ENCODE assay signal across 27 cellular contexts in the genomic region with DNA sequence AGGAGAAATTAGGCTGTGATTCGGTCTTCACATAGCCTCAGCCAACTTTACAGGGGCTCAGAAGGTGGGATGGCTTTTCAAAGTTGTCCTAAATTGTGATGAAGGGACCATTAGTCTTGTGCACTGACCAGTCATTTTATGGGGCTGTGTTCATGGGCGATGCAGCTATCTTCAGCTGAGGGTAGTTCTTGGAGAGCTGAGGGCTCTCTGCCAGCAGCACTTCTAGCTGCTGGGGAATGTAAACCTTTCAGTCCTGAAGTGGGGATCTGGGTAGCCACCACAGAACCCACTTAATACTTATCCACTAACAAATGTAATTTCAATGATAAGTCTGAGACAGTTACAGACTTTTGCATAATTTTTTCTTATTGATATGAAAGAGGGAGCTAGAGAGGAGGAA.
DNase-seq lines count a peak whose midpoint lies in the region; ATAC-seq and TF ChIP-seq lines count a peak whose summit lies in the region.
"Had no signal": no experiment of that assay in that cellular context is flagged by ENCODE, and none has a peak within 500 bp of the region (broad histone marks: within the 10 kb centered on the region; RNA-seq: fewer than 3 reads in every experiment).

No MANE protein-coding gene starts in this region.

- no peak overlapping the region for H2BK12ac ChIP-seq in mesenchymal stem cell (ENCODE audit: low read length in 2 of 2)

- H2BK15ac ChIP-seq in mesenchymal stem cell (ENCODE audit: low read depth, poor library complexity, severe bottlenecking), result no peak overlapping the region

- ATAC-seq in thoracic aorta (ENCODE audit: insufficient number of reproducible peaks, low FRiP score, low read depth) (no peak), left colon (no peak), HG02884 (IDR thresholded peaks at IDR 0.05; ENCODE audit: unreplicated experiment) (no peak)
- ATAC-seq: GM12878, PC-3 had no signal

- H2BK5ac ChIP-seq in mesenchymal stem cell (ENCODE audit: low read depth, low read length, poor library complexity, severe bottlenecking), result no peak overlapping the region

- no peak overlapping the region for H3K18ac ChIP-seq in mesenchymal stem cell (ENCODE audit: low read depth in 1 of 2, low read length in 2 of 2)

- no peak overlapping the region for H3K27ac Mint-ChIP-seq in activated naive CD4-positive, alpha-beta T cell treated with anti-CD3 and anti-CD28 coated beads for 36 hours
- no peak overlapping the region for H3K27ac Mint-ChIP-seq in Calu3 (ENCODE audit: unreplicated experiment)
- H3K27ac Mint-ChIP-seq: CD4-positive, alpha-beta T cell; IgD-negative memory B cell had no signal

- H2BK120ac ChIP-seq in mesenchymal stem cell (ENCODE audit: low read depth, low read length), result no peak overlapping the region

- TF ChIP-seq CTCF in coronary artery (IDR thresholded peaks at IDR 0.05) (no peak), thoracic aorta (IDR thresholded peaks at IDR 0.05) (no peak), Calu3 (IDR thresholded peaks at IDR 0.05; ENCODE audit: unreplicated experiment) (no peak)

- no peaks in the 10 kb centered on the region for H3K79me1 ChIP-seq in mesenchymal stem cell (replicated peaks; ENCODE audit: low read length, poor library complexity, severe bottlenecking)

- intact Hi-C loops in activated naive CD4-positive, alpha-beta T cell treated with anti-CD3 and anti-CD28 coated beads for 36 hours (cut with micrococcal nuclease), result no loop called here
- intact Hi-C loops in Calu3 (cut with micrococcal nuclease; ENCODE audit: unreplicated experiment) (loop anchor here (2.0 kb wide), 1 partner anchor 25 kb away; no protein-coding TSS in a partner anchor), left colon (cut with DNase I, micrococcal nuclease) (no loop called here)

- peaks cover 31% of the 10 kb centered on the region for H3K9me3 Mint-ChIP-seq in activated naive CD4-positive, alpha-beta T cell treated with anti-CD3 and anti-CD28 coated beads for 36 hours
- H3K9me3 Mint-ChIP-seq in Calu3 (ENCODE audit: low read depth, unreplicated experiment), result peaks cover 11% of the 10 kb centered on the region

- peaks cover 20% of the 10 kb centered on the region for H3K9me3 ChIP-seq in mesenchymal stem cell (ENCODE audit: control insufficient read depth, low read length)
- H3K9me3 ChIP-seq in thoracic aorta, result no peaks in the 10 kb centered on the region
- H3K9me3 ChIP-seq: SJCRH30 had no signal

- H3K36me3 ChIP-seq in mesenchymal stem cell (ENCODE audit: control insufficient read depth in 1 of 2, insufficient read depth in 2 of 2, low read depth in 1 of 2, low read length in 2 of 2), result no peaks in the 10 kb centered on the region
- H3K36me3 ChIP-seq in thoracic aorta, result no peaks in the 10 kb centered on the region
- H3K36me3 ChIP-seq: BLaER1 treated with 17β-estradiol and CSF1 and Interleukin-3, amounts not matched to agents 10 nM and 100 nM; SJCRH30 had no signal

- H4K8ac ChIP-seq in mesenchymal stem cell (ENCODE audit: low read length), result no peak overlapping the region

- no peaks in the 10 kb centered on the region for H3K4me1 Mint-ChIP-seq in activated naive CD4-positive, alpha-beta T cell treated with anti-CD3 and anti-CD28 coated beads for 36 hours (ENCODE audit: low read depth)
- H3K4me1 Mint-ChIP-seq in Calu3 (ENCODE audit: low read depth, unreplicated experiment), result peaks cover 32% of the 10 kb centered on the region
- H3K4me1 Mint-ChIP-seq: IgD-negative memory B cell had no signal

- no peak overlapping the region for H2AFZ ChIP-seq in mesenchymal stem cell (ENCODE audit: low read depth, low read length)

- no peak overlapping the region for H3K23ac ChIP-seq in mesenchymal stem cell (ENCODE audit: low read length in 2 of 2)

- H3K27me3 ChIP-seq in mesenchymal stem cell (ENCODE audit: control insufficient read depth in 1 of 2, insufficient read depth in 1 of 2, low read length in 2 of 2) (no peaks in the 10 kb centered on the region), thoracic aorta (replicated peaks; ENCODE audit: insufficient read depth) (no peaks in the 10 kb centered on the region)
- H3K27me3 ChIP-seq: BLaER1 treated with 17β-estradiol and CSF1 and Interleukin-3, amounts not matched to agents 10 nM and 100 nM; SJCRH30 had no signal

- no peaks in the 10 kb centered on the region for H3K36me3 Mint-ChIP-seq in activated naive CD4-positive, alpha-beta T cell treated with anti-CD3 and anti-CD28 coated beads for 36 hours (ENCODE audit: low read depth)
- H3K36me3 Mint-ChIP-seq in Calu3 (ENCODE audit: insufficient read depth, unreplicated experiment), result no peaks in the 10 kb centered on the region

- no peak overlapping the region for H3K4me3 ChIP-seq in coronary artery
- no peak overlapping the region for H3K4me3 ChIP-seq in mesenchymal stem cell (ENCODE audit: insufficient read depth in 1 of 2, low read depth in 1 of 2, low read length in 2 of 2)
- H3K4me3 ChIP-seq in thoracic aorta, result no peak overlapping the region
- H3K4me3 ChIP-seq: A549; BLaER1 treated with 17β-estradiol and CSF1 and Interleukin-3, amounts not matched to agents 10 nM and 100 nM; GM12878; SJCRH30 had no signal

- H3K14ac ChIP-seq in mesenchymal stem cell (ENCODE audit: low read length in 2 of 2), result no peak overlapping the region

- 64% methylated on average over 2 of the region's 2 CpGs for WGBS in mesenchymal stem cell

- no peak overlapping the region for H3K9ac ChIP-seq in mesenchymal stem cell (ENCODE audit: low read length)
- H3K9ac ChIP-seq: BLaER1 treated with 17β-estradiol and CSF1 and Interleukin-3, amounts not matched to agents 10 nM and 100 nM; KMS-11 had no signal

- H4K91ac ChIP-seq in mesenchymal stem cell (ENCODE audit: low read length), result no peak overlapping the region

- no peak overlapping the region for H2AK5ac ChIP-seq in mesenchymal stem cell (ENCODE audit: low read length, severe bottlenecking)

- no peak overlapping the region for H3K4me2 ChIP-seq in mesenchymal stem cell (ENCODE audit: low read length, poor library complexity, severe bottlenecking)
- H3K4me2 ChIP-seq: A549; BLaER1 treated with 17β-estradiol and CSF1 and Interleukin-3, amounts not matched to agents 10 nM and 100 nM; KMS-11 had no signal

- H3K27ac ChIP-seq in coronary artery (peak overlapping the region; percentile 87 to 96), mesenchymal stem cell (ENCODE audit: low read length, poor library complexity, severe bottlenecking) (peak overlapping the region; percentile 97), thoracic aorta (peak overlapping the region; percentile 86 to 95)
- H3K27ac ChIP-seq: KMS-11, SJCRH30 had no signal

- CTCF ChIA-PET in activated naive CD4-positive, alpha-beta T cell treated with anti-CD3 and anti-CD28 coated beads for 36 hours (lab: Charles Lee), result no interaction called here
- CTCF ChIA-PET in Calu3 (lab: Charles Lee), result interaction anchor here (0.5 kb wide), 1 partner anchor 150 kb away, joined by 4 read pairs; no protein-coding TSS in a partner anchor

- no peak overlapping the region for H3K4ac ChIP-seq in mesenchymal stem cell (ENCODE audit: low read depth in 1 of 2, low read length in 2 of 2)

- H3K4me3 Mint-ChIP-seq in activated naive CD4-positive, alpha-beta T cell treated with anti-CD3 and anti-CD28 coated beads for 36 hours, result no peak overlapping the region
- no peak overlapping the region for H3K4me3 Mint-ChIP-seq in Calu3 (ENCODE audit: low read depth, unreplicated experiment)
- H3K4me3 Mint-ChIP-seq: CD4-positive, alpha-beta T cell; IgD-negative memory B cell had no signal

- H3K4me1 ChIP-seq in mesenchymal stem cell (ENCODE audit: control insufficient read depth, insufficient read depth, low read depth, low read length) (peaks cover 5% of the 10 kb centered on the region), thoracic aorta (ENCODE audit: control insufficient read depth in 1 of 2, low read depth in 2 of 2) (peaks cover 25 to 37% of the 10 kb centered on the region in 2 donors)
- H3K4me1 ChIP-seq: SJCRH30 had no signal

- DNase-seq in coronary artery (ENCODE audit: low spot score) (no peak), mesenchymal stem cell (no peak), thoracic aorta (ENCODE audit: low spot score) (no peak), Calu3 (no peak), left colon (no peak)
- no peak for DNase-seq in activated naive CD4-positive, alpha-beta T cell treated with anti-CD3 and anti-CD28 coated beads for 36 hours
- DNase-seq: AML-193; CD4-positive, alpha-beta T cell; EL; GDM1; HCEC 1CT; MM.1S; NCI-H1417; NCI-H1694; NCI-H2029 treated with DMSO at 0.1 percent for 48 hours; NCI-H446 treated with DMSO at 0.1 percent for 48 hours; NCI-H526; NCI-H82; NK-92 treated with Interleukin-12 subunit alpha and Interleukin-12 subunit beta, amount 100 ng/mL, for 24 hours; PC-3; SJCRH30 had no signal

- no TSS peak for BruUV-seq in Calu3 (replicated peaks; lab: Mats Ljungman, UMichigan)

- peaks cover 4% of the 10 kb centered on the region for H3K27me3 Mint-ChIP-seq in activated naive CD4-positive, alpha-beta T cell treated with anti-CD3 and anti-CD28 coated beads for 36 hours (ENCODE audit: low read depth)
- H3K27me3 Mint-ChIP-seq in Calu3 (ENCODE audit: unreplicated experiment), result no peaks in the 10 kb centered on the region
- H3K27me3 Mint-ChIP-seq: CD4-positive, alpha-beta T cell; IgD-negative memory B cell had no signal
